ENCODE assay signal across 8 cellular contexts in genomic region chr5:154857091-154857533, GRCh38. TPM values are rescaled to one million over a fixed set of nuclear protein-coding genes. Genes with fewer than 3 reads are reported as not detected.
A peak's percentile ranks its signal among the peaks of the same experiment; 100 is the strongest.
DNase-seq lines count a peak whose midpoint lies in the region; ATAC-seq and TF ChIP-seq lines count a peak whose summit lies in the region.

No MANE protein-coding gene starts in this region.

- H2AFZ ChIP-seq in H9 (ENCODE audit: low read length): peak overlapping the region; percentile 52

- H4K5ac ChIP-seq in H9 (ENCODE audit: insufficient read length, low read depth, low read length): no peak overlapping the region

- H3K56ac ChIP-seq in H9 (ENCODE audit: insufficient read length, low read depth, low read length): no peak overlapping the region

- H3K4me3 Mint-ChIP-seq in H9: peak overlapping the region; percentile 87 to 95
- peak overlapping the region; percentile 98 for H3K4me3 Mint-ChIP-seq in activated naive CD8-positive, alpha-beta T cell

- peak; percentile 88 to 90 for ATAC-seq in right cardiac atrium

- H2BK5ac ChIP-seq in H9 (ENCODE audit: insufficient read length, low read length): no peak overlapping the region

- H2BK12ac ChIP-seq in H9 (ENCODE audit: insufficient read length, low read depth, low read length): no peak overlapping the region

- H2BK20ac ChIP-seq in H9 (ENCODE audit: low read depth, low read length, poor library complexity, severe bottlenecking): no peak overlapping the region

- peak overlapping the region; percentile 91 for H3K18ac ChIP-seq in H9 (ENCODE audit: insufficient read length, low read depth, low read length)

- H2AK5ac ChIP-seq in H9 (ENCODE audit: insufficient read length, low read length): no peak overlapping the region

- H3K4me3 ChIP-seq in right cardiac atrium (ENCODE audit: low read length): peak overlapping the region; percentile 88
- H3K4me3 ChIP-seq in skeletal muscle tissue (ENCODE audit: low read length in 3 of 3): peak overlapping the region; percentile 80 to 95 (median 84)

- H4K8ac ChIP-seq in H9 (replicated peaks; ENCODE audit: insufficient read length, low read depth, low read length): no peak overlapping the region

- no peaks in the 10 kb centered on the region for H3K36me3 ChIP-seq in skeletal muscle tissue (ENCODE audit: control insufficient read depth in 3 of 3, insufficient read depth in 3 of 3, low read length in 3 of 3)

- H3K79me1 ChIP-seq in H9 (ENCODE audit: insufficient read depth, low read depth, low read length, poor library complexity, severe bottlenecking): no peaks in the 10 kb centered on the region

- H3K27ac ChIP-seq in H9 (ENCODE audit: insufficient read length, low read depth, low read length) (peak overlapping the region; percentile 55), right cardiac atrium (ENCODE audit: low read length) (peak overlapping the region; percentile 97), skeletal muscle tissue (ENCODE audit: low read depth, low read length) (peak overlapping the region; percentile 96)

- H3K79me2 ChIP-seq in H9 (ENCODE audit: insufficient read depth, low read length): peaks cover 22% of the 10 kb centered on the region; the same call in 1 of the 2 replicates

- H3K27me3 ChIP-seq in H9 (ENCODE audit: insufficient read depth, low read length): no peaks in the 10 kb centered on the region
- H3K27me3 ChIP-seq in right cardiac atrium (ENCODE audit: control insufficient read depth, insufficient read depth): no peaks in the 10 kb centered on the region
- H3K27me3 ChIP-seq in skeletal muscle tissue (ENCODE audit: control insufficient read depth in 3 of 3, insufficient read depth in 3 of 3, low read length in 3 of 3): no peaks in the 10 kb centered on the region

- H3K4me1 Mint-ChIP-seq in H9: peaks cover 24 to 26% of the 10 kb centered on the region in 2 experiments
- H3K4me1 Mint-ChIP-seq in activated naive CD8-positive, alpha-beta T cell (ENCODE audit: low read depth): peaks cover 32% of the 10 kb centered on the region

- H3K4me2 ChIP-seq in H9 (ENCODE audit: insufficient read depth, insufficient read length, low read length): peak overlapping the region; percentile 97

- H3K9me3 Mint-ChIP-seq in H9: no peaks in the 10 kb centered on the region
- no peaks in the 10 kb centered on the region for H3K9me3 Mint-ChIP-seq in activated naive CD8-positive, alpha-beta T cell (ENCODE audit: low read depth)

- peaks cover 19% of the 10 kb centered on the region for H3K23me2 ChIP-seq in H9 (ENCODE audit: insufficient read length, low read depth, low read length, poor library complexity, severe bottlenecking)

- peak overlapping the region; percentile 97 for H3K14ac ChIP-seq in H9 (ENCODE audit: insufficient read depth, low read length)

- H3K4me1 ChIP-seq in H9 (ENCODE audit: insufficient read depth, low read length) (peaks cover 9% of the 10 kb centered on the region), right cardiac atrium (ENCODE audit: control insufficient read depth, insufficient read depth, low read length) (peaks cover 4% of the 10 kb centered on the region), skeletal muscle tissue (ENCODE audit: control insufficient read depth in 3 of 3, insufficient read depth in 3 of 3, low read length in 3 of 3) (peaks cover 25 to 33% (median 26%) of the 10 kb centered on the region in 3 donors)

- H2BK15ac ChIP-seq in H9 (ENCODE audit: low read depth, low read length): no peak overlapping the region

- no peaks in the 10 kb centered on the region for H3K27me3 Mint-ChIP-seq in H9 (ENCODE audit: low read depth)
- H3K27me3 Mint-ChIP-seq in activated naive CD8-positive, alpha-beta T cell: no peaks in the 10 kb centered on the region

- peak; percentile 43 for DNase-seq in GM13977 (ENCODE audit: low spot score)
- DNase-seq in H9: no peak
- DNase-seq in NCI-H345 (lab: John Stamatoyannopoulos, UW): peak; percentile 74
- peak; percentile 91 to 96 (median 95) for DNase-seq in right cardiac atrium
- no peak for DNase-seq in mesenteric fat pad (ENCODE audit: low spot score)
- no peak for DNase-seq in glomerular visceral epithelial cell (ENCODE audit: extremely low spot score)

- H3K9ac ChIP-seq in H9 (ENCODE audit: extremely low read depth, insufficient read length, low read length) (peak overlapping the region; percentile 77), skeletal muscle tissue (ENCODE audit: low read depth in 1 of 3, low read length in 3 of 3) (peak overlapping the region; percentile 87 to 96 (median 95))

- in situ Hi-C loops in GM13977 (cut with MboI; ENCODE audit: low pct_unique_long_range_greater_than_20kb, low sequenced_read_pairs, unreplicated experiment): no loop called here

- no peak for TF ChIP-seq CTCF in GM13977 (IDR thresholded peaks at IDR 0.05; ENCODE audit: extremely low read depth, insufficient read depth, missing control alignments)
- TF ChIP-seq CTCF in H9 (conservative IDR thresholded peaks at IDR 0.05): no peak

- H3K9me3 ChIP-seq in H9 (ENCODE audit: control insufficient read depth, low read depth, low read length) (no peaks in the 10 kb centered on the region), right cardiac atrium (ENCODE audit: control insufficient read depth, low read length) (no peaks in the 10 kb centered on the region), skeletal muscle tissue (ENCODE audit: control insufficient read depth in 3 of 3, low read length in 3 of 3) (no peaks in the 10 kb centered on the region)

- no peak overlapping the region for H3T11ph ChIP-seq in H9 (ENCODE audit: low read length)

- H3K23ac ChIP-seq in H9 (ENCODE audit: insufficient read length, low read depth, low read length): no peak overlapping the region

- H3K4ac ChIP-seq in H9 (ENCODE audit: low read depth, low read length): no peak overlapping the region

- no CpG with 5 or more reads among the region's 17 CpGs for WGBS in H9 (ENCODE audit: extremely low coverage, insufficient read length, low lambda C conversion rate)
- WGBS in right cardiac atrium: under 1% methylated on average over 17 of the region's 17 CpGs

- no peaks in the 10 kb centered on the region; a peak in 3 of 7 replicates for H3K36me3 Mint-ChIP-seq in H9 (ENCODE audit: insufficient read depth in 1 of 3, low read depth in 3 of 3)
- no peaks in the 10 kb centered on the region for H3K36me3 Mint-ChIP-seq in activated naive CD8-positive, alpha-beta T cell

- no peak overlapping the region for H2BK120ac ChIP-seq in H9 (ENCODE audit: low read depth, low read length, poor library complexity, severe bottlenecking)

- no peaks in the 10 kb centered on the region for H4K20me1 ChIP-seq in H9 (ENCODE audit: control insufficient read depth, insufficient read depth, insufficient read length)

- H4K91ac ChIP-seq in H9 (ENCODE audit: insufficient read length, low read depth, low read length): no peak overlapping the region

- H3K27ac Mint-ChIP-seq in H9: peak overlapping the region; percentile 100
- peak overlapping the region; percentile 98 for H3K27ac Mint-ChIP-seq in activated naive CD8-positive, alpha-beta T cell

- intact Hi-C loops in right cardiac atrium (cut with DNase I): loop anchor here in 1 of 4 donors (5.0 kb wide), 1 partner anchor 100 kb away; the partner anchor contains the start of gene LARP1

RNA-seq across cellular contexts. Expression of gene CNOT8, which starts 1.3 kb away (rescaled TPM):
- total RNA-seq in H9 (2021) (44.3 and 45.6 TPM in 2 replicates), right cardiac atrium (10 to 100 TPM; 22.7 to 28.9 (median 27.3) TPM), skeletal muscle tissue (42.3 TPM), mesenteric fat pad (45.0 TPM)
- polyA plus RNA-seq in right cardiac atrium: 19.6 TPM

RNA-seq across cellular contexts. Expression of gene FAXDC2, which starts 6.7 kb away (rescaled TPM):
- total RNA-seq in H9 (2021): 3.0 and 3.2 TPM in 2 replicates
- total RNA-seq in right cardiac atrium: 10 to 100 TPM; 12.7 to 34.6 (median 29.2) TPM
- 23.0 TPM for polyA plus RNA-seq in right cardiac atrium
- total RNA-seq in skeletal muscle tissue: 8.4 TPM
- total RNA-seq in mesenteric fat pad: 13.2 TPM

Comparison
In these comparisons a context has a peak if more than half of its experiments do, and no peak if none do; other contexts are left out.
1. DNase-seq: peak in GM13977 (single experiment), NCI-H345 (single experiment) and right cardiac atrium (3 of 3); none in H9 (single experiment), mesenteric fat pad (single experiment) and glomerular visceral epithelial cell (single experiment).
2. Peak in every context shown above with its lines, with median percentiles within 50 percentile points of each other: H3K27ac ChIP-seq.